ENCODE assay signal across 12 cellular contexts in the genomic region with DNA sequence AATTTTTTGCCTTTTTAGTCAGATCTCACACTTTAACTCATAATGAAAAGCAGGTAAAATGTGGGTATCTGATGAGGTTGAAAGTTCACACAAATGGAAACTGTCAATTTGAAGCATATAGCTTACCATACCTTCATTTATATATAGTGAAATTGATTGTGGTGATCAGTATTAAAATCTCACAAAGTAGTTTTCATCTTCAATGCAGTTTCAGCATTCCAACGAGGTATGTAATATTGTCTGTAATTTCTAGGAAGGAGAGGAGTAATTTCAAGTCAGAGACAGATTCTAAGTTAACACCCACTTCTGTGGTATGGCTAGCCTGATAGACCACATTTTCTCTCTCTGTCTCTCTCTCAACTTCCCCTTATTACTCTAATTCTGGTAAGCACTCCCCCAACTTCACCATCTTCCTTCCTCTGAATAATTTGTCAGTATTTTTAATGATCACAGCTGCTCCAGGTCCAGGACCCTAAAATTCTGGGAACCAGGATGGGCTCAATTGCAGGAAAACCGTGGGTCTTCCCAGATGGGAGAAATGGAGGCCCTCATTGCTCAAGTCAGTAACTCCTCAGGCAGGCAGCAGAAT.
DNase-seq lines count a peak whose midpoint lies in the region; ATAC-seq, FAIRE-seq and TF ChIP-seq lines count a peak whose summit lies in the region.
"Had no signal": no experiment of that assay in that cellular context is flagged by ENCODE, and none has a peak within 500 bp of the region (broad histone marks: within the 10 kb centered on the region; RNA-seq: fewer than 3 reads in every experiment).

No MANE protein-coding gene starts in this region.

- H3K27me3 ChIP-seq in small intestine (ENCODE audit: control insufficient read depth in 2 of 2, insufficient read depth in 2 of 2, low read length in 2 of 2): no peaks in the 10 kb centered on the region
- no peaks in the 10 kb centered on the region for H3K27me3 ChIP-seq in mesenchymal stem cell (ENCODE audit: control insufficient read depth in 1 of 2, insufficient read depth in 1 of 2, low read length in 2 of 2)
- H3K27me3 ChIP-seq: cardiac muscle cell had no signal

- CTCF ChIA-PET in Calu3 (lab: Charles Lee): no interaction called here

- no peak overlapping the region for H4K8ac ChIP-seq in mesenchymal stem cell (ENCODE audit: low read length)

- H3K4me3 Mint-ChIP-seq in Calu3 (ENCODE audit: low read depth, unreplicated experiment): no peak overlapping the region

- peaks cover 7% of the 10 kb centered on the region for H3K79me1 ChIP-seq in mesenchymal stem cell (replicated peaks; ENCODE audit: low read length, poor library complexity, severe bottlenecking)

- H3K4me2 ChIP-seq in mesenchymal stem cell (ENCODE audit: low read length, poor library complexity, severe bottlenecking): no peak overlapping the region

- no peak for TF ChIP-seq CTCF in Calu3 (IDR thresholded peaks at IDR 0.05; ENCODE audit: unreplicated experiment)

- no peak overlapping the region for H3K27ac Mint-ChIP-seq in Calu3 (ENCODE audit: unreplicated experiment)

- peaks cover 7% of the 10 kb centered on the region for H3K4me1 Mint-ChIP-seq in Calu3 (ENCODE audit: low read depth, unreplicated experiment)

- no peak overlapping the region for H3K4ac ChIP-seq in mesenchymal stem cell (ENCODE audit: low read depth in 1 of 2, low read length in 2 of 2)

- H2BK120ac ChIP-seq in mesenchymal stem cell (ENCODE audit: low read depth, low read length): no peak overlapping the region

- no peak overlapping the region for H2AFZ ChIP-seq in mesenchymal stem cell (ENCODE audit: low read depth, low read length)

- H2BK15ac ChIP-seq in mesenchymal stem cell (ENCODE audit: low read depth, poor library complexity, severe bottlenecking): no peak overlapping the region

- no peak overlapping the region for H2BK5ac ChIP-seq in mesenchymal stem cell (ENCODE audit: low read depth, low read length, poor library complexity, severe bottlenecking)

- WGBS in small intestine, 3 donors: 23 to 30% (median 28%) methylated on average over 2 of the region's 2 CpGs
- 0% methylated on average over 1 of the region's 2 CpGs for WGBS in mesenchymal stem cell

- H2BK12ac ChIP-seq in mesenchymal stem cell (ENCODE audit: low read length in 2 of 2): no peak overlapping the region

- peaks cover 3% of the 10 kb centered on the region for H3K9me3 Mint-ChIP-seq in Calu3 (ENCODE audit: low read depth, unreplicated experiment)

- no peaks in the 10 kb centered on the region for H3K9me3 ChIP-seq in small intestine (ENCODE audit: control insufficient read depth, low read depth)
- no peaks in the 10 kb centered on the region for H3K9me3 ChIP-seq in mesenchymal stem cell (ENCODE audit: control insufficient read depth, low read length)

- H3K36me3 Mint-ChIP-seq in Calu3 (ENCODE audit: insufficient read depth, unreplicated experiment): no peaks in the 10 kb centered on the region

- no peak overlapping the region for H2AK5ac ChIP-seq in mesenchymal stem cell (ENCODE audit: low read length, severe bottlenecking)

- H3K4me3 ChIP-seq in small intestine (ENCODE audit: low read depth in 1 of 2, low read length in 2 of 2): no peak overlapping the region
- no peak overlapping the region for H3K4me3 ChIP-seq in mesenchymal stem cell (ENCODE audit: insufficient read depth in 1 of 2, low read depth in 1 of 2, low read length in 2 of 2)
- H3K4me3 ChIP-seq: cardiac muscle cell had no signal

- H3K14ac ChIP-seq in mesenchymal stem cell (ENCODE audit: low read length in 2 of 2): no peak overlapping the region

- no peak overlapping the region for H3K18ac ChIP-seq in mesenchymal stem cell (ENCODE audit: low read depth in 1 of 2, low read length in 2 of 2)

- H3K9ac ChIP-seq in mesenchymal stem cell (ENCODE audit: low read length): no peak overlapping the region

- peak; percentile 53 to 55 for ATAC-seq in activated CD4-positive, CD25-positive, alpha-beta regulatory T cell treated with anti-CD3 and anti-CD28 coated beads, Interleukin-2, amount 50 U/mL, for 24 hours
- peak; percentile 96 for ATAC-seq in HG02642 (IDR thresholded peaks at IDR 0.05; ENCODE audit: poor library complexity, unreplicated experiment)

- H3K27ac ChIP-seq in small intestine (ENCODE audit: low read depth in 1 of 2, low read length in 1 of 2): no peak overlapping the region
- no peak overlapping the region for H3K27ac ChIP-seq in mesenchymal stem cell (ENCODE audit: low read length, poor library complexity, severe bottlenecking)
- H3K27ac ChIP-seq: cardiac muscle cell had no signal

- H3K27me3 Mint-ChIP-seq in Calu3 (ENCODE audit: unreplicated experiment): peaks cover 15% of the 10 kb centered on the region

- no TSS peak for BruUV-seq in Calu3 (replicated peaks; lab: Mats Ljungman, UMichigan)

- no peak overlapping the region for H4K91ac ChIP-seq in mesenchymal stem cell (ENCODE audit: low read length)

- DNase-seq in activated CD4-positive, CD25-positive, alpha-beta regulatory T cell (lab: John Stamatoyannopoulos, UW): no peak
- DNase-seq in KG1 (lab: John Stamatoyannopoulos, UW) (peak; percentile 42), small intestine (peak; percentile 6), mesenchymal stem cell (no peak), Calu3 (no peak), ureter (ENCODE audit: low spot score) (no peak)
- DNase-seq: NCI-H1436, T-helper 9 cell had no signal

- no peak overlapping the region for H3K23ac ChIP-seq in mesenchymal stem cell (ENCODE audit: low read length in 2 of 2)

- no peaks in the 10 kb centered on the region for H3K36me3 ChIP-seq in small intestine (ENCODE audit: control insufficient read depth in 2 of 2, insufficient read depth in 2 of 2, low read length in 2 of 2)
- no peaks in the 10 kb centered on the region for H3K36me3 ChIP-seq in mesenchymal stem cell (ENCODE audit: control insufficient read depth in 1 of 2, insufficient read depth in 2 of 2, low read depth in 1 of 2, low read length in 2 of 2)
- H3K36me3 ChIP-seq: cardiac muscle cell had no signal

- FAIRE-seq in small intestine (lab: Jason Lieb, UNC): no peak
- FAIRE-seq: A204.1 had no signal

- intact Hi-C loops in Calu3 (cut with micrococcal nuclease; ENCODE audit: unreplicated experiment): no loop called here

- no peaks in the 10 kb centered on the region for H3K4me1 ChIP-seq in small intestine (ENCODE audit: control insufficient read depth in 2 of 2, insufficient read depth in 1 of 2, low read depth in 1 of 2, low read length in 1 of 2)
- peaks cover 3% of the 10 kb centered on the region for H3K4me1 ChIP-seq in mesenchymal stem cell (ENCODE audit: control insufficient read depth, insufficient read depth, low read depth, low read length)

Comparison
In these comparisons a context has a peak if more than half of its experiments do, and no peak if none do; other contexts are left out.
1. DNase-seq: peak in KG1 (single experiment) and small intestine (single experiment); none in activated CD4-positive, CD25-positive, alpha-beta regulatory T cell (0 of 4), mesenchymal stem cell (single experiment), Calu3 (single experiment) and ureter (single experiment).